In the genomic region with DNA sequence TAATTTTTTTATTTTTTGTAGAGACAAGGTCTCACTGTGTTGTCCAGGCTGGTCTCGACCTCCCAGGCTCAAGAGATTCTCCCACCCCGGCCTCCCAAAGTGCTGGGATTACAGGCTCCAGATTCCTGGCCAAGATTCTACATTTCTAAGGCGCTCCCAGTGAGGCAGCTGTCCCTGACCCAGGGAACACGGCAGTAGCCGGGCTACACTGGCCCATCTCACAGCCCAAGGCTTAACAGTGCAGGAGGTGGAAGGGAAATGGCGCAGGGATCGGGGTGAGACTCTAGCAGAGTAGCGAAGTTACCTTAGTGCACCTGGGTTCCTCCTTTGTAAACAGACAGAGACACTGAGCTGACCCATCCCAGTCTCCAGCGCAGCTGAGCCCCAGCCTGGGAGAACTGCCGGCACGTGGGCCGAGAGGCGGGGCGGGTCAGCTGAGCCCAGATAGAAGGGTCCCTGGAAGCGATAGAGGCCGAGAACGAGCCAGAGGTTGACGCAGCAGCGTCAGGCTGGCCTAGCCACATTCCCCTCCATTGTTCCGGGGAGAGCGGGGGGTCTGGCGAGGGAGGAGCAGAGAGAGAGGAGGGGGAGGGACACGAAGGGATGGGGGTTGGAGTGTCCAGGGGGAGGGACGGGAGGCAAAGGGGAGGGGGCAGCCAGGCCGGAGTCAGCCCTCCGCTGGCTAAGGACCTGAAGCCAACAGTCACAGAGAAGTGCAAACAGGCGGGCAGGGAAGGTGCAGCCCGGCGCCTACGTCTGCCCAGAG, we compare ENCODE assay signal across 1 cellular context.
A peak's percentile ranks its signal among the peaks of the same experiment; 100 is the strongest.
TF ChIP-seq lines count a peak whose summit lies in the region.

No MANE protein-coding gene starts in this region.

TF ChIP-seq in WTC11, 78 proteins besides CTCF, POLR2A, EP300 and RAD21 (continued from another document):
- TF ChIP-seq, protein P1, sequence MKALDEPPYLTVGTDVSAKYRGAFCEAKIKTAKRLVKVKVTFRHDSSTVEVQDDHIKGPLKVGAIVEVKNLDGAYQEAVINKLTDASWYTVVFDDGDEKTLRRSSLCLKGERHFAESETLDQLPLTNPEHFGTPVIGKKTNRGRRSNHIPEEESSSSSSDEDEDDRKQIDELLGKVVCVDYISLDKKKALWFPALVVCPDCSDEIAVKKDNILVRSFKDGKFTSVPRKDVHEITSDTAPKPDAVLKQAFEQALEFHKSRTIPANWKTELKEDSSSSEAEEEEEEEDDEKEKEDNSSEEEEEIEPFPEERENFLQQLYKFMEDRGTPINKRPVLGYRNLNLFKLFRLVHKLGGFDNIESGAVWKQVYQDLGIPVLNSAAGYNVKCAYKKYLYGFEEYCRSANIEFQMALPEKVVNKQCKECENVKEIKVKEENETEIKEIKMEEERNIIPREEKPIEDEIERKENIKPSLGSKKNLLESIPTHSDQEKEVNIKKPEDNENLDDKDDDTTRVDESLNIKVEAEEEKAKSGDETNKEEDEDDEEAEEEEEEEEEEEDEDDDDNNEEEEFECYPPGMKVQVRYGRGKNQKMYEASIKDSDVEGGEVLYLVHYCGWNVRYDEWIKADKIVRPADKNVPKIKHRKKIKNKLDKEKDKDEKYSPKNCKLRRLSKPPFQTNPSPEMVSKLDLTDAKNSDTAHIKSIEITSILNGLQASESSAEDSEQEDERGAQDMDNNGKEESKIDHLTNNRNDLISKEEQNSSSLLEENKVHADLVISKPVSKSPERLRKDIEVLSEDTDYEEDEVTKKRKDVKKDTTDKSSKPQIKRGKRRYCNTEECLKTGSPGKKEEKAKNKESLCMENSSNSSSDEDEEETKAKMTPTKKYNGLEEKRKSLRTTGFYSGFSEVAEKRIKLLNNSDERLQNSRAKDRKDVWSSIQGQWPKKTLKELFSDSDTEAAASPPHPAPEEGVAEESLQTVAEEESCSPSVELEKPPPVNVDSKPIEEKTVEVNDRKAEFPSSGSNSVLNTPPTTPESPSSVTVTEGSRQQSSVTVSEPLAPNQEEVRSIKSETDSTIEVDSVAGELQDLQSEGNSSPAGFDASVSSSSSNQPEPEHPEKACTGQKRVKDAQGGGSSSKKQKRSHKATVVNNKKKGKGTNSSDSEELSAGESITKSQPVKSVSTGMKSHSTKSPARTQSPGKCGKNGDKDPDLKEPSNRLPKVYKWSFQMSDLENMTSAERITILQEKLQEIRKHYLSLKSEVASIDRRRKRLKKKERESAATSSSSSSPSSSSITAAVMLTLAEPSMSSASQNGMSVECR (CRISPR knock-in tag; IDR thresholded peaks at IDR 0.05; ENCODE audit: borderline replicate concordance): peak; percentile 41; the same call in 1 of the 2 replicates
- TF ChIP-seq FOXK1 (CRISPR knock-in tag; IDR thresholded peaks at IDR 0.05) (no peak; the same call in 1 of the 2 replicates), MXD4 (CRISPR knock-in tag; IDR thresholded peaks at IDR 0.05; ENCODE audit: borderline replicate concordance) (no peak), NFE2L1 (CRISPR knock-in tag; IDR thresholded peaks at IDR 0.05) (no peak; the same call in 1 of the 2 replicates)
TF ChIP-seq in WTC11: peak in this region for 15.
